ENCODE assay signal across 32 cellular contexts in the genomic region with DNA sequence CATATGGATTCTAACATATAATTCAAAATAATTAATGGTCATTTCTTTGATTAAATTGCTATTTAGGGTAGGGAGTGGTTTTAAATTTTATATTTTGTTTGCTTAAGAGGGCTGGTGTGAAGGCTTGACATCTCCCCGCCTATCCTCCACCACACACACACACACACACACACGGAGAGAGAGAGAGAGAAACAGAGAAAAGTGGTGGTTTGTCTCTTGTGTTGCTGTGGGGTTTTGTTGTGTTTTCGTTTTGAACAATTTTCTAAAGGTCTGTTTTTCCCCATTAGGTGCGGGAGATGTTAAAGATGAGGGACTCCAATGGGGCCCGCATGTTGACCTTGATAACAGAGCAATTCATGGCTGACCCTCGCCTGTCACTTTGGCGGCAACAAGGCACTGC.
"Had no signal": no experiment of that assay in that cellular context is flagged by ENCODE, and none has a peak within 500 bp of the region (broad histone marks: within the 10 kb centered on the region; RNA-seq: fewer than 3 reads in every experiment).

No MANE protein-coding gene starts in this region.

- H3K27ac Mint-ChIP-seq: activated CD4-positive, alpha-beta T cell treated with anti-CD3 and anti-CD28 coated beads for 36 hours; activated CD4-positive, alpha-beta T cell treated with anti-CD3 and anti-CD28 coated beads, Interleukin-2, amount 10 ng/mL, durations not matched to agents 7 days and 5 days; activated CD8-positive, alpha-beta T cell treated with anti-CD3 and anti-CD28 coated beads, Interleukin-2, amount 10 ng/mL, durations not matched to agents 7 days and 5 days; activated naive CD4-positive, alpha-beta T cell treated with anti-CD3 and anti-CD28 coated beads, Interleukin-2, amount 50 U/mL, for 24 hours; activated naive CD8-positive, alpha-beta T cell treated with anti-CD3 and anti-CD28 coated beads, Interleukin-2, amount 10 ng/mL, durations not matched to agents 7 days and 5 days; activated T-cell treated with anti-CD3 and anti-CD28 coated beads, Interleukin-2, amount 50 U/mL, for 24 hours; activated T-helper 2 cell treated with anti-CD3 and anti-CD28 coated beads, Interferon-gamma antibody, Interleukin-2, Interleukin-4, amounts not matched to agents 10 μg/mL and 5 μg/mL and 100 μg/mL, durations not matched to agents 14 hours and 24 hours and 36 hours; T-helper 1 cell treated with Interleukin-12 subunit alpha and Interleukin-12 subunit beta and Interleukin-4 antibody, amounts not matched to agents 30 μg/mL and 1 μg/mL, for 36 hours; T-helper 2 cell treated with Interferon-gamma antibody and Interleukin-4, amounts not matched to agents 5 μg/mL and 100 μg/mL, for 36 hours had no signal

- FAIRE-seq: TTC549 had no signal

- H3K4me3 ChIP-seq: ascending aorta, breast epithelium, MG63, Peyer's patch, SJSA1 had no signal

- H3K9me3 Mint-ChIP-seq: activated CD4-positive, alpha-beta T cell treated with anti-CD3 and anti-CD28 coated beads, Interleukin-2, amount 10 ng/mL, durations not matched to agents 7 days and 5 days; activated naive CD4-positive, alpha-beta T cell treated with anti-CD3 and anti-CD28 coated beads, Interleukin-2, amount 50 U/mL, for 24 hours; activated T-cell treated with anti-CD3 and anti-CD28 coated beads, Interleukin-2, amount 50 U/mL, for 24 hours; activated T-helper 2 cell treated with anti-CD3 and anti-CD28 coated beads, Interferon-gamma antibody, Interleukin-2, Interleukin-4, amounts not matched to agents 10 μg/mL and 5 μg/mL and 100 μg/mL, durations not matched to agents 14 hours and 24 hours and 36 hours; T-helper 1 cell treated with Interleukin-12 subunit alpha and Interleukin-12 subunit beta and Interleukin-4 antibody, amounts not matched to agents 30 μg/mL and 1 μg/mL, for 36 hours; T-helper 2 cell treated with Interferon-gamma antibody and Interleukin-4, amounts not matched to agents 5 μg/mL and 100 μg/mL, for 36 hours had no signal

- H3K9me2 ChIP-seq: SK-N-SH had no signal

- H3K9ac ChIP-seq: SK-N-SH had no signal

- H3K4me1 Mint-ChIP-seq: activated CD4-positive, alpha-beta T cell treated with anti-CD3 and anti-CD28 coated beads for 36 hours; activated CD4-positive, alpha-beta T cell treated with anti-CD3 and anti-CD28 coated beads, Interleukin-2, amount 10 ng/mL, durations not matched to agents 7 days and 5 days; activated naive CD8-positive, alpha-beta T cell treated with anti-CD3 and anti-CD28 coated beads, Interleukin-2, amount 10 ng/mL, durations not matched to agents 7 days and 5 days had no signal

- H3K4me2 ChIP-seq: SK-N-SH had no signal

- H3K4me3 Mint-ChIP-seq: activated CD4-positive, alpha-beta T cell treated with anti-CD3 and anti-CD28 coated beads for 36 hours; activated CD4-positive, alpha-beta T cell treated with anti-CD3 and anti-CD28 coated beads, Interleukin-2, amount 10 ng/mL, durations not matched to agents 7 days and 5 days; activated CD8-positive, alpha-beta T cell treated with anti-CD3 and anti-CD28 coated beads, Interleukin-2, amount 10 ng/mL, durations not matched to agents 7 days and 5 days; activated naive CD4-positive, alpha-beta T cell treated with anti-CD3 and anti-CD28 coated beads, Interleukin-2, amount 50 U/mL, for 24 hours; activated naive CD8-positive, alpha-beta T cell treated with anti-CD3 and anti-CD28 coated beads, Interleukin-2, amount 10 ng/mL, durations not matched to agents 7 days and 5 days; activated T-cell treated with anti-CD3 and anti-CD28 coated beads, Interleukin-2, amount 50 U/mL, for 24 hours; T-helper 1 cell treated with Interleukin-12 subunit alpha and Interleukin-12 subunit beta and Interleukin-4 antibody, amounts not matched to agents 30 μg/mL and 1 μg/mL, for 36 hours; T-helper 2 cell treated with Interferon-gamma antibody and Interleukin-4, amounts not matched to agents 5 μg/mL and 100 μg/mL, for 36 hours had no signal

- ATAC-seq: activated CD4-positive, alpha-beta T cell treated with anti-CD3 and anti-CD28 coated beads for 36 hours; activated CD4-positive, CD25-positive, alpha-beta regulatory T cell treated with anti-CD3 and anti-CD28 coated beads, Interleukin-2, amount 50 U/mL, for 24 hours; activated CD8-positive, alpha-beta T cell treated with anti-CD3 and anti-CD28 coated beads, Interleukin-2, amount 10 ng/mL, durations not matched to agents 7 days and 5 days had no signal

- DNase-seq: activated CD4-positive, alpha-beta T cell treated with anti-CD3 and anti-CD28 coated beads for 36 hours; activated CD4-positive, alpha-beta T cell treated with anti-CD3 and anti-CD28 coated beads, Interleukin-2, amount 10 ng/mL, durations not matched to agents 7 days and 5 days; activated CD4-positive, alpha-beta T cell treated with anti-CD3 and anti-CD28 coated beads, Interleukin-2, amount 50 U/mL, for 48 hours; activated CD8-positive, alpha-beta T cell treated with anti-CD3 and anti-CD28 coated beads, Interleukin-2, amount 10 ng/mL, durations not matched to agents 7 days and 5 days; activated gamma-delta T cell; activated naive CD4-positive, alpha-beta T cell treated with Interleukin-2 at 50 U/mL for 16 hours; activated naive CD8-positive, alpha-beta T cell treated with anti-CD3 and anti-CD28 coated beads, Interleukin-2, amount 10 ng/mL, durations not matched to agents 7 days and 5 days; activated T-cell treated with anti-CD3 and anti-CD28 coated beads, Interleukin-2, amount 50 U/mL, for 24 hours; amygdala; Kasumi-1; KBM-7; MG63; NCI-H1048; NCI-H1105 treated with DMSO at 0.1 percent for 48 hours; NCI-H1436; NCI-H1694; NCI-H2029; NCI-H446; NCI-H510A treated with DMSO at 0.1 percent for 48 hours; Peyer's patch; RPMI8226; SHP77 treated with DMSO at 0.1 percent for 48 hours; SK-N-SH had no signal

- H3K9me3 ChIP-seq: ascending aorta, breast epithelium, MG63, Peyer's patch, SJSA1, SK-N-SH had no signal

- H3K36me3 ChIP-seq: ascending aorta, breast epithelium, MG63 had no signal

- H3K4me1 ChIP-seq: ascending aorta, breast epithelium, Peyer's patch, SJSA1 had no signal

- H3K27ac ChIP-seq: ascending aorta, breast epithelium, Peyer's patch, SJSA1 had no signal

- H3K27me3 ChIP-seq: ascending aorta, breast epithelium, MG63, Peyer's patch, SJSA1 had no signal

- H3K27me3 Mint-ChIP-seq: activated CD4-positive, alpha-beta T cell treated with anti-CD3 and anti-CD28 coated beads for 36 hours; activated CD4-positive, alpha-beta T cell treated with anti-CD3 and anti-CD28 coated beads, Interleukin-2, amount 10 ng/mL, durations not matched to agents 7 days and 5 days; activated naive CD4-positive, alpha-beta T cell treated with anti-CD3 and anti-CD28 coated beads, Interleukin-2, amount 50 U/mL, for 24 hours; activated naive CD8-positive, alpha-beta T cell treated with anti-CD3 and anti-CD28 coated beads, Interleukin-2, amount 10 ng/mL, durations not matched to agents 7 days and 5 days; activated T-cell treated with anti-CD3 and anti-CD28 coated beads, Interleukin-2, amount 50 U/mL, for 24 hours had no signal
